In genomic region chr5:78984020-78984610, GRCh38 we compare ENCODE assay signal across 8 cellular contexts. TPM values are rescaled to one million over a fixed set of nuclear protein-coding genes. Genes with fewer than 3 reads are reported as not detected.
DNase-seq lines count a peak whose midpoint lies in the region; ATAC-seq, FAIRE-seq and TF ChIP-seq lines count a peak whose summit lies in the region.

No MANE protein-coding gene starts in this region.

- H3K4me1 ChIP-seq in HUES6 (ENCODE audit: control insufficient read depth, insufficient read depth, low read length) (peaks cover 18% of the 10 kb centered on the region), kidney (ENCODE audit: control insufficient read depth in 1 of 2, insufficient read depth in 1 of 2, low read depth in 1 of 2, low read length in 2 of 2) (peaks cover 9 to 20% of the 10 kb centered on the region in 2 donors)

- ATAC-seq in GM19467 (IDR thresholded peaks at IDR 0.05; ENCODE audit: unreplicated experiment) (no peak), GM18868 (IDR thresholded peaks at IDR 0.05; ENCODE audit: unreplicated experiment) (no peak)

- TF ChIP-seq CTCF in kidney (IDR thresholded peaks at IDR 0.05; ENCODE audit: borderline replicate concordance, extremely low read depth, insufficient read depth): no peak

- intact Hi-C loops in kidney (cut with DNase I): no loop called here

- peaks cover 6% of the 10 kb centered on the region; the same call in 1 of the 2 replicates for H3K27me3 ChIP-seq in HUES6 (ENCODE audit: control insufficient read depth, insufficient read depth, low read length)

- H3K36me3 ChIP-seq in HUES6 (ENCODE audit: control insufficient read depth, insufficient read depth, low read length) (no peaks in the 10 kb centered on the region), kidney (ENCODE audit: control insufficient read depth in 1 of 2, insufficient read depth in 2 of 2, low read length in 2 of 2) (no peaks in the 10 kb centered on the region)

- H3K9ac ChIP-seq in HUES6 (ENCODE audit: low read length) (peak overlapping the region; percentile 58), kidney (ENCODE audit: low read length in 2 of 2) (peak overlapping the region; percentile 74 to 75)

- H3K4me3 ChIP-seq in HUES6 (ENCODE audit: low read depth, low read length) (peak overlapping the region; percentile 90), kidney (ENCODE audit: low read length in 2 of 2) (peak overlapping the region; percentile 79 to 81)

- peak; percentile 67 for DNase-seq in NCI-H2029 treated with DMSO at 0.1 percent for 48 hours (lab: John Stamatoyannopoulos, UW)
- no peak for DNase-seq in NCI-H2029 (lab: John Stamatoyannopoulos, UW)
- no peak for DNase-seq in kidney
- no peak for DNase-seq in substantia nigra (lab: John Stamatoyannopoulos, UW)

- H3K27ac ChIP-seq in HUES6 (ENCODE audit: low read depth, low read length) (peak overlapping the region; percentile 29; the same call in 1 of the 2 replicates), adipose tissue (ENCODE audit: low read depth, low read length) (peak overlapping the region; percentile 71), kidney (ENCODE audit: low read depth in 2 of 2, low read length in 2 of 2) (peak overlapping the region; percentile 90 to 95), substantia nigra (ENCODE audit: low read depth, low read length, poor library complexity, severe bottlenecking) (peak overlapping the region; percentile 93)

- no peak for FAIRE-seq in kidney (lab: Jason Lieb, UNC)

- 0 to 1% (median 1%) methylated on average over 19 of the region's 19 CpGs for WGBS in adipose tissue, 3 donors

- no peaks in the 10 kb centered on the region for H3K9me3 ChIP-seq in HUES6 (ENCODE audit: control insufficient read depth, insufficient read depth, low read depth, low read length)
- no peaks in the 10 kb centered on the region for H3K9me3 ChIP-seq in kidney (ENCODE audit: control insufficient read depth in 1 of 2, low read length in 2 of 2)

RNA-seq across cellular contexts. Expression of gene ARSB, which starts 1.0 kb away (rescaled TPM):
- polyA plus RNA-seq in adipose tissue (1 to 10 TPM; 1.8 to 4.1 (median 3.9) TPM), kidney (ENCODE audit: insufficient read depth, low read depth, low replicate concordance) (8.3 TPM)
- 16.4 TPM for total RNA-seq in kidney

Comparison
In these comparisons a context has a peak if more than half of its experiments do, and no peak if none do; other contexts are left out.
1. H3K27ac ChIP-seq: peak in every context shown above with its lines; median percentile 93 in substantia nigra; 92 in kidney; 71 in adipose tissue; 29 in HUES6.